In genomic region chr11:122853971-122854446, GRCh38 we compare ENCODE assay signal across 8 cellular contexts. TPM values are rescaled to one million over a fixed set of nuclear protein-coding genes. Genes with fewer than 3 reads are reported as not detected.
DNase-seq lines count a peak whose midpoint lies in the region; ATAC-seq and TF ChIP-seq lines count a peak whose summit lies in the region.

No MANE protein-coding gene starts in this region.

- TF ChIP-seq CTCF in NB4 (IDR thresholded peaks at IDR 0.05; ENCODE audit: low read depth, low read length) (peak; percentile 57), brain microvascular endothelial cell (IDR thresholded peaks at IDR 0.05; ENCODE audit: low read depth, low read length, missing control alignments) (peak; percentile 54)

- no peak overlapping the region for H3K4me3 ChIP-seq in NB4 (ENCODE audit: low read depth, low read length)
- H3K4me3 ChIP-seq in SJSA1: no peak overlapping the region
- H3K4me3 ChIP-seq in brain microvascular endothelial cell (ENCODE audit: low read depth, low read length): no peak overlapping the region

- in situ Hi-C loops in brain microvascular endothelial cell (cut with HindIII; ENCODE audit: low pct_ligation_motif_present, low sequenced_read_pairs): loop anchor here (10.0 kb wide), 1 partner anchor 219 kb away; no protein-coding TSS in a partner anchor

- no peaks in the 10 kb centered on the region for H3K9me3 ChIP-seq in SJSA1 (replicated peaks)

- TF ChIP-seq POLR2A in NB4 (IDR thresholded peaks at IDR 0.05; ENCODE audit: extremely low read depth, insufficient read length): no peak

- H3K27ac ChIP-seq in SJSA1 (no peak overlapping the region), brain microvascular endothelial cell (no peak overlapping the region)

- H3K4me1 ChIP-seq in SJSA1 (replicated peaks): peaks cover 16% of the 10 kb centered on the region

- H3K27me3 ChIP-seq in SJSA1 (replicated peaks) (no peaks in the 10 kb centered on the region), brain microvascular endothelial cell (replicated peaks) (no peaks in the 10 kb centered on the region)

- H3K36me3 ChIP-seq in SJSA1 (no peaks in the 10 kb centered on the region), brain microvascular endothelial cell (replicated peaks) (no peaks in the 10 kb centered on the region)

- ATAC-seq in HG03135 (IDR thresholded peaks at IDR 0.05; ENCODE audit: unreplicated experiment): no peak

- peak; percentile 15 for DNase-seq in stimulated activated CD4-positive, alpha-beta T cell treated with anti-CD3 and anti-CD28 coated beads, Interleukin-1b, Interleukin-23, amount 100 ng/mL, for 48 hours
- DNase-seq in stimulated activated CD4-positive, alpha-beta T cell treated with anti-CD3 and anti-CD28 coated beads, Interleukin-4, amount 100 ng/mL, for 1 hour: no peak
- DNase-seq in NB4 (ENCODE audit: low read depth) (peak; percentile 79), SJSA1 (ENCODE audit: low read depth in 1 of 2, low spot score in 2 of 2) (peak; percentile 32 to 50), brain microvascular endothelial cell (peak; percentile 80), islet precursor cell (peak; percentile 58), superior temporal gyrus (ENCODE audit: extremely low spot score) (peak; percentile 94)

RNA-seq across cellular contexts. Expression of gene CRTAM, which starts 15.7 kb away (rescaled TPM):
- total RNA-seq in SJSA1 (2014; rRNA removed; shearing (Covaris generic)): not detected in 2 replicates

RNA-seq across cellular contexts. Expression of gene JHY, which starts 28.6 kb away (rescaled TPM):
- 2.4 and 2.6 TPM in 2 replicates for total RNA-seq in SJSA1 (2014; rRNA removed; shearing (Covaris generic))
